Comparison of ENCODE assay signal across 10 cellular contexts in genomic region chr17:63516910-63517824, GRCh38.
A peak's percentile ranks its signal among the peaks of the same experiment; 100 is the strongest.
DNase-seq lines count a peak whose midpoint lies in the region; ATAC-seq lines count a peak whose summit lies in the region.
"Had no signal": no experiment of that assay in that cellular context is flagged by ENCODE, and none has a peak within 500 bp of the region (broad histone marks: within the 10 kb centered on the region; RNA-seq: fewer than 3 reads in every experiment).

No MANE protein-coding gene starts in this region.

- DNase-seq in T-helper 2 cell treated with Interferon-gamma antibody and Interleukin-4, amounts not matched to agents 5 μg/mL and 100 μg/mL, for 36 hours (ENCODE audit: low spot score) = peak; percentile 31
- DNase-seq in T-helper 2 cell = no peak
- DNase-seq in amniotic epithelial cell (ENCODE audit: low read depth) = peak; percentile 16
- peak; percentile 43 for DNase-seq in skeletal muscle cell (ENCODE audit: low read depth)
- DNase-seq in GDM1 (lab: John Stamatoyannopoulos, UW) = no peak
- DNase-seq in NCI-H1436 (lab: John Stamatoyannopoulos, UW) = no peak
- no peak for DNase-seq in dedifferentiated amniotic fluid mesenchymal stem cell (ENCODE audit: extremely low spot score)
- DNase-seq: NCI-H2029, SIG-M5 had no signal

- no peak overlapping the region for H3K4me3 Mint-ChIP-seq in T-helper 2 cell treated with Interferon-gamma antibody and Interleukin-4, amounts not matched to agents 5 μg/mL and 100 μg/mL, for 36 hours

- peaks cover 7% of the 10 kb centered on the region for H3K27me3 Mint-ChIP-seq in T-helper 2 cell treated with Interferon-gamma antibody and Interleukin-4, amounts not matched to agents 5 μg/mL and 100 μg/mL, for 36 hours (ENCODE audit: low read depth)

- ATAC-seq in HG03442 (IDR thresholded peaks at IDR 0.05; ENCODE audit: unreplicated experiment) = peak; percentile 41

- H3K27ac Mint-ChIP-seq in T-helper 2 cell treated with Interferon-gamma antibody and Interleukin-4, amounts not matched to agents 5 μg/mL and 100 μg/mL, for 36 hours = no peak overlapping the region

- no peaks in the 10 kb centered on the region for H3K9me3 Mint-ChIP-seq in T-helper 2 cell treated with Interferon-gamma antibody and Interleukin-4, amounts not matched to agents 5 μg/mL and 100 μg/mL, for 36 hours

- H3K36me3 Mint-ChIP-seq in T-helper 2 cell treated with Interferon-gamma antibody and Interleukin-4, amounts not matched to agents 5 μg/mL and 100 μg/mL, for 36 hours (ENCODE audit: low read depth) = no peaks in the 10 kb centered on the region

- no peak overlapping the region for H3K4me3 ChIP-seq in skeletal muscle cell (ENCODE audit: low read depth, low read length)

- H3K4me1 Mint-ChIP-seq in T-helper 2 cell treated with Interferon-gamma antibody and Interleukin-4, amounts not matched to agents 5 μg/mL and 100 μg/mL, for 36 hours (ENCODE audit: low read depth) = no peaks in the 10 kb centered on the region

Comparison
In these comparisons a context has a peak if more than half of its experiments do, and no peak if none do; other contexts are left out.
1. DNase-seq: peak in T-helper 2 cell treated with Interferon-gamma antibody and Interleukin-4, amounts not matched to agents 5 μg/mL and 100 μg/mL, for 36 hours (single experiment), amniotic epithelial cell (single experiment) and skeletal muscle cell (single experiment); none in T-helper 2 cell (0 of 5), GDM1 (single experiment), NCI-H1436 (single experiment) and dedifferentiated amniotic fluid mesenchymal stem cell (single experiment).